1 cellular context compared by ENCODE assay signal in the genomic region with DNA sequence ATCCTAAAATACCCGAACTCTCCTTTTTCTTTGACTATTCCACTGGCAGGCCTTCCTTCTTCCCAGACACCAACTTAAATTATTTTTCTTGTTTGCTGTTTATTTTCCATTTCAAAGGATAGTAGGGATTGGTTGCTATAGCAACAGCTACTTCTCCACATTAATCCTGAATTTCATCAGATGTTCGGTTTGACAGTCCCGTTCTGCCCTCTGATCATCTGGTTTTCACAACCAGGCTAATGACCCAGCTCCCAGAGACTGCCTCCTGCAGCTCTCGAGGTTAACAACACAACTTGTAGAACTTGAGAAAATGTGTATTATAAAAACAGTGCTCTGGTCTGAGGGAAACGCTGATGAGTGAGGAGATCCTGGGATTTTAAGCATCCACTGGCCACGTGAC.
TF ChIP-seq lines count a peak whose summit lies in the region.

No MANE protein-coding gene starts in this region.

TF ChIP-seq in IMR-90, 13 proteins besides CTCF, POLR2A, EP300 and RAD21 (continued from another document):
- TF ChIP-seq, protein P1, sequence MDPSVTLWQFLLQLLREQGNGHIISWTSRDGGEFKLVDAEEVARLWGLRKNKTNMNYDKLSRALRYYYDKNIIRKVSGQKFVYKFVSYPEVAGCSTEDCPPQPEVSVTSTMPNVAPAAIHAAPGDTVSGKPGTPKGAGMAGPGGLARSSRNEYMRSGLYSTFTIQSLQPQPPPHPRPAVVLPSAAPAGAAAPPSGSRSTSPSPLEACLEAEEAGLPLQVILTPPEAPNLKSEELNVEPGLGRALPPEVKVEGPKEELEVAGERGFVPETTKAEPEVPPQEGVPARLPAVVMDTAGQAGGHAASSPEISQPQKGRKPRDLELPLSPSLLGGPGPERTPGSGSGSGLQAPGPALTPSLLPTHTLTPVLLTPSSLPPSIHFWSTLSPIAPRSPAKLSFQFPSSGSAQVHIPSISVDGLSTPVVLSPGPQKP (IDR thresholded peaks at IDR 0.05; ENCODE audit: borderline replicate concordance, low read depth, low read length): no peak
- TF ChIP-seq MAZ (IDR thresholded peaks at IDR 0.05; ENCODE audit: borderline replicate concordance, low read depth, low read length): no peak
- TF ChIP-seq CHD1 (IDR thresholded peaks at IDR 0.05; ENCODE audit: low read depth, low read length): no peak
- no peak for TF ChIP-seq SMC3 (IDR thresholded peaks at IDR 0.05; ENCODE audit: low read depth, low read length)
- no peak for TF ChIP-seq MXI1 (IDR thresholded peaks at IDR 0.05; ENCODE audit: borderline replicate concordance, low read depth, low read length)
- TF ChIP-seq, protein P2, sequence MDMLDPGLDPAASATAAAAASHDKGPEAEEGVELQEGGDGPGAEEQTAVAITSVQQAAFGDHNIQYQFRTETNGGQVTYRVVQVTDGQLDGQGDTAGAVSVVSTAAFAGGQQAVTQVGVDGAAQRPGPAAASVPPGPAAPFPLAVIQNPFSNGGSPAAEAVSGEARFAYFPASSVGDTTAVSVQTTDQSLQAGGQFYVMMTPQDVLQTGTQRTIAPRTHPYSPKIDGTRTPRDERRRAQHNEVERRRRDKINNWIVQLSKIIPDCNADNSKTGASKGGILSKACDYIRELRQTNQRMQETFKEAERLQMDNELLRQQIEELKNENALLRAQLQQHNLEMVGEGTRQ (IDR thresholded peaks at IDR 0.05; ENCODE audit: low read depth, low read length): no peak
- no peak for TF ChIP-seq CEBPB (IDR thresholded peaks at IDR 0.05; ENCODE audit: low read depth, low read length)
- TF ChIP-seq FOS (IDR thresholded peaks at IDR 0.05; ENCODE audit: low read depth, low read length): no peak
- TF ChIP-seq RFX5 (IDR thresholded peaks at IDR 0.05; ENCODE audit: low read depth, low read length): no peak
- TF ChIP-seq BHLHE40 (IDR thresholded peaks at IDR 0.05; ENCODE audit: low read depth, low read length): no peak
- no peak for TF ChIP-seq NFE2L2 (IDR thresholded peaks at IDR 0.05; ENCODE audit: low read depth, low read length)
